In genomic region chr1:26556041-26556440, GRCh38 we compare ENCODE assay signal across 1 cellular context.
TF ChIP-seq lines count a peak whose summit lies in the region.

No MANE protein-coding gene starts in this region.

TF ChIP-seq in HepG2, 621 proteins besides CTCF, POLR2A, EP300 and RAD21 (continued from another document and continues in another):
- TF ChIP-seq CENPBD1 (CRISPR knock-in tag; IDR thresholded peaks at IDR 0.05; ENCODE audit: borderline replicate concordance, low read depth) (no peak), RXRB (CRISPR knock-in tag; IDR thresholded peaks at IDR 0.05; ENCODE audit: borderline replicate concordance) (0 out of 2 replicates have a peak, but pooled peaks have one; percentile 8), RXRA (CRISPR knock-in tag; IDR thresholded peaks at IDR 0.05) (peak; percentile 47; the same call in 1 of the 2 replicates), TCF7 (IDR thresholded peaks at IDR 0.05; ENCODE audit: low read depth) (no peak), PBX3 (CRISPR knock-in tag; IDR thresholded peaks at IDR 0.05; ENCODE audit: borderline replicate concordance) (no peak), ZBTB40 (IDR thresholded peaks at IDR 0.05) (no peak), ZBTB40 (CRISPR knock-in tag; IDR thresholded peaks at IDR 0.05) (no peak), HNF4G (IDR thresholded peaks at IDR 0.05; ENCODE audit: borderline replicate concordance, low read depth, low read length) (peak; percentile 41; the same call in 1 of the 2 replicates), HNF4G (CRISPR knock-in tag; IDR thresholded peaks at IDR 0.05; ENCODE audit: borderline replicate concordance, low read depth) (no peak), ZBTB21 (CRISPR knock-in tag; IDR thresholded peaks at IDR 0.05) (no peak), ZNF660 (CRISPR knock-in tag; IDR thresholded peaks at IDR 0.05; ENCODE audit: borderline replicate concordance, low read depth) (no peak), NR2F2 (IDR thresholded peaks at IDR 0.05; ENCODE audit: borderline replicate concordance, low read depth) (0 out of 2 replicates have a peak, but pooled peaks have one; percentile 8), U2AF1 (optimal IDR thresholded peaks at IDR 0.05; ENCODE audit: low read depth, low read length) (no peak), GLMP (CRISPR knock-in tag; IDR thresholded peaks at IDR 0.05; ENCODE audit: borderline replicate concordance) (no peak), ZNF790 (CRISPR knock-in tag; IDR thresholded peaks at IDR 0.05; ENCODE audit: borderline replicate concordance) (no peak), ELK4 (CRISPR knock-in tag; IDR thresholded peaks at IDR 0.05; ENCODE audit: borderline replicate concordance) (no peak), ZBTB7A (CRISPR knock-in tag; IDR thresholded peaks at IDR 0.05) (no peak), ZNF160 (CRISPR knock-in tag; IDR thresholded peaks at IDR 0.05) (no peak), SP2 (CRISPR knock-in tag; IDR thresholded peaks at IDR 0.05) (no peak), MYPOP (CRISPR knock-in tag; IDR thresholded peaks at IDR 0.05) (no peak), SALL1 (CRISPR knock-in tag; IDR thresholded peaks at IDR 0.05) (no peak), PAXIP1 (CRISPR knock-in tag; conservative IDR thresholded peaks at IDR 0.05) (no peak), YEATS4 (CRISPR knock-in tag; IDR thresholded peaks at IDR 0.05; ENCODE audit: borderline replicate concordance) (no peak), ZNF276 (CRISPR knock-in tag; IDR thresholded peaks at IDR 0.05; ENCODE audit: low read depth) (no peak), HOMEZ (CRISPR knock-in tag; IDR thresholded peaks at IDR 0.05; ENCODE audit: low read depth) (0 out of 2 replicates have a peak, but pooled peaks have one; percentile 8), RFX3 (CRISPR knock-in tag; IDR thresholded peaks at IDR 0.05) (no peak), RARG (CRISPR knock-in tag; IDR thresholded peaks at IDR 0.05; ENCODE audit: low read depth) (no peak), MAFF (IDR thresholded peaks at IDR 0.05; ENCODE audit: low read depth, low read length) (no peak), DDIT3 (CRISPR knock-in tag; IDR thresholded peaks at IDR 0.05) (no peak), ZNF546 (CRISPR knock-in tag; conservative IDR thresholded peaks at IDR 0.05) (no peak), NFYB (CRISPR knock-in tag; IDR thresholded peaks at IDR 0.05) (no peak), NFE2 (CRISPR knock-in tag; IDR thresholded peaks at IDR 0.05) (no peak), FOXA1 (IDR thresholded peaks at IDR 0.05) (no peak), FOXA1 (CRISPR knock-in tag; IDR thresholded peaks at IDR 0.05) (no peak)
